In the genomic region with DNA sequence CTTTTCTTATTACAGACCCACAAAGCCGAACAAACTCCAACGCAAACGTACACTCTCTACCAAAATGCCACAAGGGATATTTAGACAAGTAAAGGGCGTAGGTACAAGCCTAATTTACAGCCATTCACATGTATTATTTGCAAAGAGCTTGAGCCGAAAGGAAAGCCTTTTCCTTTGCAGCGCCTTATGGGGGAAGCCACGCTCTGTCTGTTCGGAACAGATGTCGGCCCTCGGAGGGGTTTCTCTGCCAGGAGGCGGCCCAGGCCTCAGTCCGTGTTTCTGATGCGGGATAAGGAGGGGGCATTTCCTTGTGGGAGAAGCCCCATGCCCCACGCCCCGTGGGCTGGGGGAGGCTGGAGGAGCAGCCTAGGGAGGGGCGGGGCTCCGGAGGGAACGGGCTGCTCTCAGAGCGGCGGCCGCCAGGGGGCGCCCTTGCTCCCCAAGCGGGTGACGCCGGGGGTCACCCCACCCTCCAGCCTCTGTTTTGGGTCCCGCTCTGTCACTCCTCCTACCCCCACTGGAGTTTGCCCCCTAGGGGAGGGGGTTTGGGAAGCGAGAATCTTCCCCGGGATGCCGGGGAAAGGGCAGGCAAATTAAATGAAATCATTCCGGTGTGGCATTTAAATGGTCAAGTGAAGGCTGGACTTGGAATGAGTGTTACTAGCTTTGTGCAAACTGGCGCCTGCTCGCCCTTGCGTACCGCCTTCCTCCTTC, we compare ENCODE assay signal across 8 cellular contexts. TPM values are rescaled to one million over a fixed set of nuclear protein-coding genes. Genes with fewer than 3 reads are reported as not detected.
DNase-seq lines count a peak whose midpoint lies in the region; ATAC-seq and TF ChIP-seq lines count a peak whose summit lies in the region.

No MANE protein-coding gene starts in this region.

- no peak overlapping the region for H3K27ac ChIP-seq in DND-41 (ENCODE audit: low read length)
- no peak overlapping the region for H3K27ac ChIP-seq in VCaP
- H3K27ac ChIP-seq in skin epidermis, result peak overlapping the region in 18 of 21 experiments; percentile 7 to 74 (median 40)

- H4K20me1 ChIP-seq in DND-41 (ENCODE audit: insufficient read depth, low read length), result no peaks in the 10 kb centered on the region

- DNase-seq in DND-41, result peak; percentile 56
- DNase-seq in LHCN-M2 (ENCODE audit: low read depth), result peak; percentile 54
- peak; percentile 64 for DNase-seq in MCF 10A (ENCODE audit: unreplicated experiment)
- DNase-seq in iPS-NIHi7 (ENCODE audit: extremely low spot score), result peak; percentile 87
- no peak for DNase-seq in GF-D8 (lab: John Stamatoyannopoulos, UW)

- H3K4me1 ChIP-seq in DND-41 (ENCODE audit: insufficient read depth, low read length), result no peaks in the 10 kb centered on the region

- ATAC-seq in DND-41 (ENCODE audit: insufficient read depth, low read depth), result peak; percentile 91
- ATAC-seq in GM21576 (IDR thresholded peaks at IDR 0.05; ENCODE audit: unreplicated experiment), result peak; percentile 89

- intact Hi-C loops in MCF 10A (cut with micrococcal nuclease), result loop anchor here (5.0 kb wide), 1 partner anchor 78 kb away; no protein-coding TSS in a partner anchor

- H3K27me3 Mint-ChIP-seq in MCF 10A (ENCODE audit: insufficient read depth, unreplicated experiment), result peaks cover 59% of the 10 kb centered on the region

- peak overlapping the region; percentile 69 for H3K4me3 Mint-ChIP-seq in MCF 10A (ENCODE audit: unreplicated experiment)

- peaks cover 33% of the 10 kb centered on the region for H3K27me3 ChIP-seq in DND-41 (ENCODE audit: insufficient read depth, low read length, poor library complexity)

- no peaks in the 10 kb centered on the region for H3K36me3 Mint-ChIP-seq in MCF 10A (ENCODE audit: insufficient read depth, unreplicated experiment)

- H3K27ac Mint-ChIP-seq in MCF 10A (ENCODE audit: low read depth, unreplicated experiment), result no peak overlapping the region

- H3K4me3 ChIP-seq in DND-41 (ENCODE audit: low read depth in 1 of 2, low read length in 2 of 2), result no peak overlapping the region
- peak overlapping the region; percentile 17 to 48 (median 35) for H3K4me3 ChIP-seq in skin epidermis

- BruUV-seq in MCF 10A (replicated peaks; lab: Mats Ljungman, UMichigan), result no TSS peak

- H3K4me2 ChIP-seq in DND-41 (ENCODE audit: insufficient read depth, low read length), result no peak overlapping the region

- POLR2A ChIA-PET in MCF 10A (lab: Yijun Ruan, JAX), result interaction anchor here (1.0 kb wide), 1 partner anchor 10 kb away, joined by 3 read pairs; no protein-coding TSS in a partner anchor

- H3K79me2 ChIP-seq in DND-41 (ENCODE audit: insufficient read depth, low read length), result no peaks in the 10 kb centered on the region

- no peaks in the 10 kb centered on the region for H3K9me3 ChIP-seq in DND-41 (ENCODE audit: insufficient read depth, low read length, severe bottlenecking)

- CTCF ChIA-PET in MCF 10A (lab: Yijun Ruan, JAX), result interaction anchor here (0.5 to 2.2 kb wide), 41 partner anchors 8 to 1546 kb away, joined by 3 to 15 read pairs (median 4); no protein-coding TSS in a partner anchor

- H3K9me3 Mint-ChIP-seq in MCF 10A (ENCODE audit: unreplicated experiment), result no peaks in the 10 kb centered on the region

- no peak overlapping the region for H2AFZ ChIP-seq in DND-41 (ENCODE audit: low read depth, low read length)

- no peaks in the 10 kb centered on the region for H3K36me3 ChIP-seq in DND-41 (ENCODE audit: insufficient read depth, low read length)

- no peak overlapping the region for H3K9ac ChIP-seq in DND-41 (ENCODE audit: low read depth, low read length)

- H3K4me1 Mint-ChIP-seq in MCF 10A (ENCODE audit: insufficient read depth, unreplicated experiment), result peaks cover 16% of the 10 kb centered on the region

- TF ChIP-seq CTCF in DND-41 (IDR thresholded peaks at IDR 0.05; ENCODE audit: borderline replicate concordance, extremely low read depth, low read length, poor library complexity, severe bottlenecking), result peak; percentile 72
- peak; percentile 61 for TF ChIP-seq CTCF in VCaP (conservative IDR thresholded peaks at IDR 0.05)
- peak; percentile 99 for TF ChIP-seq CTCF in MCF 10A (IDR thresholded peaks at IDR 0.05; ENCODE audit: unreplicated experiment)

RNA-seq across cellular contexts. Expression of a gene that starts 2.9 kb away (rescaled TPM):
- total RNA-seq in LHCN-M2 (2014; rRNA removed) (0.34 and 2.2 TPM in 2 replicates), MCF 10A (2022) (not detected in 2 replicates)
- polyA plus RNA-seq in LHCN-M2 (2012), result 0.07 TPM

Comparison
In these comparisons a context has a peak if more than half of its experiments do, and no peak if none do; other contexts are left out.
1. H3K27ac ChIP-seq: peak in skin epidermis (18 of 21); none in DND-41 (single experiment) and VCaP (single experiment).
2. H3K4me3 ChIP-seq: peak in skin epidermis (7 of 7); none in DND-41 (0 of 2).
3. Peak in every context shown above with its lines, with median percentiles within 50 percentile points of each other: CTCF ChIP-seq.